Comparison of ENCODE assay signal across 8 cellular contexts in the genomic region with DNA sequence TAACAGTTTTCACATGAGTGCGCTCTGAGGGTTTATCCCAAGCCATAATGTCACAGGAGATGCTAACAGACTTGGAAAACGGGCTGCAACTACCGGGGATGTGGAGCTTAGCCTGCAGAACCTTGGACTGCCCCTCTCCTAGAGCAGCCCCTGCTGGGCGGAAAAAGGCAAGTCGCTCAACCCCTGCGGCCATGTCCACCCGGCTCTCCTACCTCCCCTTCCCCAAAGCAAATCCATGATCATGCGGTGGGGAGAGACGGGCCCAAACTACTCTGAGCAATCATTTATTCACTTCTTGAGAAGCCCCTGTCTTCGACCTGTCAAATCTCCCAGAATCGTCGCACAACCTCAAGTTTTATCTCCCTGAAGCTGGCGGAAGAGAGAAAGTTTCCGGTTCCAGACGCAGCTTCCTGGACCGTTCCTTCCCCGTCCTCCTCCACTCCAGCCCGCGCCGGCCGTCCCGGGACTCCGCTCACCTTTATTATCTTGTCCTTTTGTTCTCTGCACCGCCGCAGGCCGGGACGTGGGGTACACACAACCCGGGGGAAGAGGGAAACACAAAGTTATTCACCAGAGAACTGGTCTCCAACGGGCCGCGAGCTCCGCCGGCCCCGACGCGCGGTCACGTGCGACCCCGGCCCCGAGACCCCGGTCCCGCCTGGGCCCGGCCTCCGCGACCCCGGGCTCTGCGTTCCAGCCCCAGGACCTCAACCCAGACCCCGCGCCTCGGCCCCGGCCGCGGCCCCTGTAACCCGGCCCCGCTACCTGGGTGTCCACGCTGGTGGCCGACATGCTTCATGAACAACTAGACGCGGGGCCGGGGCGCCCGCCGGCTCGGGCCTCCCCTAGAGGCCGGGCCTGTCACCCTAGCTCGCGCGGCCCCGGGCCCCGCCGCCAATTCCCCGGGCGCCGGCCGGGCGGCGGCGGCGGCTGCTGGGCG. TPM values are rescaled to one million over a fixed set of nuclear protein-coding genes. Genes with fewer than 3 reads are reported as not detected.
DNase-seq lines count a peak whose midpoint lies in the region; ATAC-seq and TF ChIP-seq lines count a peak whose summit lies in the region.

No MANE protein-coding gene starts in this region.

- no peak overlapping the region for H2BK120ac ChIP-seq in neuronal stem cell (ENCODE audit: low read depth, low read length)

- H3K14ac ChIP-seq in neuronal stem cell (ENCODE audit: low read length) = no peak overlapping the region

- no peak overlapping the region for H4K91ac ChIP-seq in neuronal stem cell (ENCODE audit: low read depth, low read length, poor library complexity)

- H3K23ac ChIP-seq in neuronal stem cell (ENCODE audit: low read depth, low read length, poor library complexity) = peak overlapping the region; percentile 38

- peak; percentile 89 for TF ChIP-seq CTCF in WERI-Rb-1 (IDR thresholded peaks at IDR 0.05; ENCODE audit: low read depth, low read length)
- peak; percentile 72 for TF ChIP-seq CTCF in fibroblast of mammary gland (conservative IDR thresholded peaks at IDR 0.05; ENCODE audit: control insufficient read depth, insufficient read depth, low read depth, low read length)

- peak overlapping the region; percentile 66 for H2AFZ ChIP-seq in neuronal stem cell (ENCODE audit: low read length)

- H4K8ac ChIP-seq in neuronal stem cell (ENCODE audit: low read depth, low read length) = no peak overlapping the region

- H3K4me1 ChIP-seq in neuronal stem cell (ENCODE audit: control insufficient read depth in 2 of 2, insufficient read depth in 1 of 2, low read depth in 1 of 2, low read length in 2 of 2) = peaks cover 8 to 9% of the 10 kb centered on the region in 2 donors

- H3K4me3 ChIP-seq in WERI-Rb-1 (ENCODE audit: low read depth, low read length) = peak overlapping the region; percentile 70
- H3K4me3 ChIP-seq in fibroblast of mammary gland (ENCODE audit: control insufficient read depth, low read depth, low read length) = peak overlapping the region; percentile 77
- peak overlapping the region; percentile 92 for H3K4me3 ChIP-seq in neuronal stem cell (ENCODE audit: low read length in 2 of 2)

- peak overlapping the region; percentile 69 for H3K18ac ChIP-seq in neuronal stem cell (ENCODE audit: low read length)

- no peak overlapping the region for H3K4ac ChIP-seq in neuronal stem cell (ENCODE audit: low read length)

- H2AK5ac ChIP-seq in neuronal stem cell (ENCODE audit: low read depth, low read length) = peak overlapping the region; percentile 86

- H3K36me3 ChIP-seq in WERI-Rb-1 = peaks cover 47% of the 10 kb centered on the region
- peaks cover 22 to 47% of the 10 kb centered on the region in 2 donors for H3K36me3 ChIP-seq in neuronal stem cell (replicated peaks in 1 of 2; ENCODE audit: control insufficient read depth in 2 of 2, insufficient read depth in 2 of 2, low read length in 2 of 2)

- DNase-seq in DMS 273 (lab: John Stamatoyannopoulos, UW; ENCODE audit: unreplicated experiment) (peak; percentile 74), DMS 273 treated with DMSO at 0.1 percent for 48 hours (lab: John Stamatoyannopoulos, UW) (no peak), KBM-7 (peak; percentile 59), WERI-Rb-1 (peak; percentile 72), fibroblast of mammary gland (ENCODE audit: low read depth) (peak; percentile 67), neuronal stem cell (ENCODE audit: low spot score) (no peak), NCI-H2081 treated with DMSO at 0.1 percent for 48 hours (lab: John Stamatoyannopoulos, UW) (no peak)

- no peaks in the 10 kb centered on the region for H3K79me1 ChIP-seq in neuronal stem cell (ENCODE audit: low read depth, low read length)

- H3K27ac ChIP-seq in WERI-Rb-1 (peak overlapping the region; percentile 94), neuronal stem cell (replicated peaks; ENCODE audit: low read length) (no peak overlapping the region)

- H2BK5ac ChIP-seq in neuronal stem cell (ENCODE audit: low read length) = no peak overlapping the region

- no peak overlapping the region for H2BK15ac ChIP-seq in neuronal stem cell (ENCODE audit: low read length)

- peak overlapping the region; percentile 85 for H3K9ac ChIP-seq in neuronal stem cell (ENCODE audit: low read depth, low read length, poor library complexity)

- ATAC-seq in GM21447 (IDR thresholded peaks at IDR 0.05; ENCODE audit: unreplicated experiment) = peak; percentile 6

- in situ Hi-C loops in KBM-7 (cut with MboI; ENCODE audit: low pct_unique_long_range_greater_than_20kb, low sequenced_read_pairs) = no loop called here

- no peaks in the 10 kb centered on the region for H3K9me3 ChIP-seq in WERI-Rb-1 (ENCODE audit: severe bottlenecking)
- no peaks in the 10 kb centered on the region for H3K9me3 ChIP-seq in neuronal stem cell (replicated peaks in 1 of 2; ENCODE audit: control insufficient read depth in 2 of 2, insufficient read depth in 1 of 2, low read depth in 1 of 2, low read length in 2 of 2)

- H3K27me3 ChIP-seq in WERI-Rb-1 (ENCODE audit: insufficient read depth, low read depth, severe bottlenecking) (no peaks in the 10 kb centered on the region), neuronal stem cell (ENCODE audit: control insufficient read depth in 3 of 3, insufficient read depth in 3 of 3, low read depth in 1 of 3, low read length in 3 of 3) (peaks cover 0 to 19% (median 0%) of the 10 kb centered on the region in 3 experiments)

- WGBS in neuronal stem cell (ENCODE audit: extremely low coverage in 2 of 2, insufficient read length in 2 of 2, insufficient replicate concordance in 1 of 2), 2 donors = no CpG with 5 or more reads among the region's 81 CpGs

- H2BK12ac ChIP-seq in neuronal stem cell (ENCODE audit: low read length) = no peak overlapping the region

- H3K4me2 ChIP-seq in neuronal stem cell (ENCODE audit: insufficient read depth, low read length, poor library complexity, severe bottlenecking) = peak overlapping the region; percentile 84

RNA-seq across cellular contexts. Expression of a gene that starts 0.6 kb away (rescaled TPM):
- 33.5 TPM for polyA plus RNA-seq in neuronal stem cell (2013, experiment 1 of 2)
- 33.7 TPM for polyA plus RNA-seq in neuronal stem cell (2013, experiment 2 of 2)

RNA-seq across cellular contexts. Expression of a gene that starts 20.3 kb away (rescaled TPM):
- polyA plus RNA-seq in neuronal stem cell (2013, experiment 1 of 2) = 0.03 TPM
- 0.06 TPM for polyA plus RNA-seq in neuronal stem cell (2013, experiment 2 of 2)

RNA-seq across cellular contexts. Expression of a gene that starts 38.9 kb away (rescaled TPM):
- polyA plus RNA-seq in neuronal stem cell (2013, experiment 1 of 2) = 39.2 TPM
- 40.2 TPM for polyA plus RNA-seq in neuronal stem cell (2013, experiment 2 of 2)

RNA-seq across cellular contexts. Expression of a gene that starts 57.2 kb away (rescaled TPM):
- 60.7 TPM for polyA plus RNA-seq in neuronal stem cell (2013, experiment 1 of 2)
- polyA plus RNA-seq in neuronal stem cell (2013, experiment 2 of 2) = 56.3 TPM

Comparison
In these comparisons a context has a peak if more than half of its experiments do, and no peak if none do; other contexts are left out.
1. DNase-seq: peak in DMS 273 (single experiment), KBM-7 (single experiment), WERI-Rb-1 (single experiment) and fibroblast of mammary gland (single experiment); none in DMS 273 treated with DMSO at 0.1 percent for 48 hours (single experiment), neuronal stem cell (single experiment) and NCI-H2081 treated with DMSO at 0.1 percent for 48 hours (single experiment).
2. Peak in every context shown above with its lines, with median percentiles within 50 percentile points of each other: H3K4me3 ChIP-seq.